8 cellular contexts compared by ENCODE assay signal in the genomic region with DNA sequence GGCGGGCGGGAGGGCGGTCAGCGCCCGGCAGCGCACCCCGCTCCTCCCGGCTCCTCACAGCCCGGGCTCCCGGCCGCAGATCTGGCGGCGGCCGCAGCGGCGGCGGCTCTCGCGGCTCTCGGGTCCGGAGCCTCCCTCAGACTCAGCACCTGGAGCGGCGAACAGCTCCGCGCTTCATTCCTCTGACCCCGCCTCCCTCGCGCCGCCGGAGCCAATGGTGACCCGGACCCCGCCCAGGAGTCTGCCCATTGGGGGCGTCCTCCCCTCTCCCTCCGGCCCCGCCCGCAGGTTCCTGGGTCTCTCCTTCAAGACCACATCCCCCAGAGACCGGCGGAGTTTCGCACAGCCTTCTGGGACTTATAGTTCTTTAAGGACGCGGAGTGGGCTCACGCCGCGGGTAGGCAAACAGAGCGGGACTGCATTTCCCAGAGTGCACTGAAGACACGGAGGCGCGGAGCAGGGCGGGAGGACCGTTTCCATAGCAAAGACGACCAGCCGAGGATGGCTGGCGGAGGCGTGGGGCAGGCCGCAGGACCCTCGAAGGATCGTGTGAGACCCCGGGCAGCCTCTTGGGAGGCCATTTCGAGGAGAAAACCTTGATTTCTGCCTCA.
A peak's percentile ranks its signal among the peaks of the same experiment; 100 is the strongest.
DNase-seq lines count a peak whose midpoint lies in the region; ATAC-seq, FAIRE-seq and TF ChIP-seq lines count a peak whose summit lies in the region.

Gene SMPD3, minus strand, starts transcription at position 149 of the 611 bp plus-strand sequence. CDS start 76,327 bp downstream, outside the sequence.

- DNase-seq in AG04449 (ENCODE audit: low read depth, low spot score), result peak; percentile 86
- peak; percentile 91 for DNase-seq in NCI-H345 treated with DMSO at 0.1 percent for 48 hours (lab: John Stamatoyannopoulos, UW; ENCODE audit: unreplicated experiment)
- DNase-seq in activated CD4-positive, CD25-positive, alpha-beta regulatory T cell treated with anti-CD3 and anti-CD28 coated beads, Interleukin-2, amount 50 U/mL, for 72 hours, result peak; percentile 98
- peak; percentile 99 for DNase-seq in cerebellar nuclear complex (lab: John Stamatoyannopoulos, UW)
- peak; percentile 99 for DNase-seq in smooth muscle cell of the brain vasculature (ENCODE audit: low read depth, low spot score)

- peak; percentile 94 for ATAC-seq in GM19023 (IDR thresholded peaks at IDR 0.05; ENCODE audit: unreplicated experiment)
- peak; percentile 90 for ATAC-seq in HG03196 (IDR thresholded peaks at IDR 0.05; ENCODE audit: unreplicated experiment)

- CTCF ChIA-PET in AG04449 (lab: Yijun Ruan, JAX), result interaction anchor here (0.7 to 1.5 kb wide), 3 partner anchors 41 to 51 kb away, joined by 3 read pairs; no protein-coding TSS in a partner anchor

- POLR2A ChIA-PET in AG04449 (lab: Yijun Ruan, JAX), result no interaction called here

- H3K4me3 ChIP-seq in AG04449 (ENCODE audit: low read depth, low read length), result peak within 1 kb of the TSS; percentile 57

- peak; percentile 88 for FAIRE-seq in islet of Langerhans (lab: Jason Lieb, UNC)

- no peak for TF ChIP-seq CTCF in AG04449 (IDR thresholded peaks at IDR 0.05; ENCODE audit: insufficient read depth, low read length, missing control alignments)

Comparison
In these comparisons a context has a peak if more than half of its experiments do, and no peak if none do; other contexts are left out.
1. Peak in every context shown above with its lines: DNase-seq, ATAC-seq and H3K4me3 ChIP-seq.